ENCODE assay signal across 23 cellular contexts in the genomic region with DNA sequence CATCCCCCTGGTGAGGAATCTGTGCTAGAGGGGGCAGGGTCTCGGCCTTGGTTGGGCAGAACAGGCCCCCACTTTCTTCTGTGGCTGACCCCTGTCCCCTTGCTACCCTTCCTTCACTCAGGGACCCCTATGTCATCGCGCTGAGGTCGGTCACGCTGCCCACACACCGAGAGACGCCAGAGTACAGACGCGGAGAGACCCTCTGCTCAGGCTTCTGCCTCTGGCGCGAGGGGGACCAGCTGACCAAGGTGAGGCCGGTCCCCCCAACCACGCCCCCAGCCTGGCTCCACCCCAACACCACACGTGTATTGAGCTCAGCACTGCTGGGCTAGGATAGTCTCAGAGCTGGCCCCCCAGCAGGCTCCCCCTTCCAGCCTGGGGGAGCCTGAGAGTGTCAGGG. TPM values are rescaled to one million over a fixed set of nuclear protein-coding genes. Genes with fewer than 3 reads are reported as not detected.
DNase-seq lines count a peak whose midpoint lies in the region; ATAC-seq and TF ChIP-seq lines count a peak whose summit lies in the region.
"Had no signal": no experiment of that assay in that cellular context is flagged by ENCODE, and none has a peak within 500 bp of the region (broad histone marks: within the 10 kb centered on the region; RNA-seq: fewer than 3 reads in every experiment).

No MANE protein-coding gene starts in this region.

- H3K4me3 ChIP-seq in BLaER1 (no peak overlapping the region), mucosa of descending colon (no peak overlapping the region), spleen (no peak overlapping the region), GM23248 (no peak overlapping the region), transverse colon (no peak overlapping the region)
- H3K4me3 ChIP-seq: GM12878 had no signal

- H3K9me2 ChIP-seq in GM23248 (ENCODE audit: insufficient read depth): no peaks in the 10 kb centered on the region

- peak; percentile 25 for ATAC-seq in WTC11
- no peak for ATAC-seq in mucosa of descending colon
- ATAC-seq: GM12878 had no signal

- no peak overlapping the region for H3K9ac ChIP-seq in BLaER1
- H3K9ac ChIP-seq in GM23248: no peak overlapping the region

- no peaks in the 10 kb centered on the region for H3K9me3 Mint-ChIP-seq in WTC11
- H3K9me3 Mint-ChIP-seq: CD4-positive, CD25-positive, alpha-beta regulatory T cell; CD8-positive, alpha-beta memory T cell had no signal

- no peaks in the 10 kb centered on the region for H3K9me3 ChIP-seq in BLaER1
- no peaks in the 10 kb centered on the region for H3K9me3 ChIP-seq in mucosa of descending colon
- no peaks in the 10 kb centered on the region for H3K9me3 ChIP-seq in spleen
- H3K9me3 ChIP-seq in GM23248 (ENCODE audit: low read depth): no peaks in the 10 kb centered on the region
- H3K9me3 ChIP-seq in transverse colon: no peaks in the 10 kb centered on the region

- no peaks in the 10 kb centered on the region for H3K27me3 ChIP-seq in BLaER1
- no peaks in the 10 kb centered on the region for H3K27me3 ChIP-seq in spleen (replicated peaks in 1 of 7)
- H3K27me3 ChIP-seq in GM23248 (replicated peaks; ENCODE audit: insufficient read depth): no peaks in the 10 kb centered on the region
- no peaks in the 10 kb centered on the region for H3K27me3 ChIP-seq in transverse colon

- no peak for TF ChIP-seq CTCF in WTC11 (IDR thresholded peaks at IDR 0.05)
- no peak for TF ChIP-seq CTCF in mucosa of descending colon (IDR thresholded peaks at IDR 0.05)
- TF ChIP-seq CTCF in spleen (IDR thresholded peaks at IDR 0.05 in 8 of 11, conservative IDR thresholded peaks at IDR 0.05 in 3 of 11): no peak
- TF ChIP-seq CTCF in transverse colon (IDR thresholded peaks at IDR 0.05): no peak

- CTCF ChIA-PET in WTC11 (lab: Charles Lee): interaction anchor here (1.2 kb wide), 1 partner anchor 193 kb away, joined by 3 read pairs; the partner anchor contains the start of gene TTC22

- no peaks in the 10 kb centered on the region for H3K27me3 Mint-ChIP-seq in WTC11 (ENCODE audit: low read depth)
- H3K27me3 Mint-ChIP-seq: CD4-positive, CD25-positive, alpha-beta regulatory T cell had no signal

- no peaks in the 10 kb centered on the region for H3K36me3 Mint-ChIP-seq in WTC11
- H3K36me3 Mint-ChIP-seq: CD4-positive, CD25-positive, alpha-beta regulatory T cell; CD8-positive, alpha-beta memory T cell had no signal

- POLR2A ChIA-PET in WTC11 (lab: Charles Lee): interaction anchor here (0.6 kb wide), 1 partner anchor 15 kb away, joined by 3 read pairs; no protein-coding TSS in a partner anchor

- H3K4me1 ChIP-seq in BLaER1: peaks cover 39% of the 10 kb centered on the region
- H3K4me1 ChIP-seq in mucosa of descending colon (ENCODE audit: low read depth): no peaks in the 10 kb centered on the region
- H3K4me1 ChIP-seq in spleen: peaks cover 0 to 17% (median 4%) of the 10 kb centered on the region in 6 donors
- no peaks in the 10 kb centered on the region for H3K4me1 ChIP-seq in GM23248 (ENCODE audit: insufficient read depth)
- H3K4me1 ChIP-seq in transverse colon: peaks cover 0 to 15% (median 7%) of the 10 kb centered on the region in 4 donors

- H2AFZ ChIP-seq in GM23248: no peak overlapping the region

- H3K27ac ChIP-seq in BLaER1: no peak overlapping the region
- no peak overlapping the region for H3K27ac ChIP-seq in spleen
- no peak overlapping the region for H3K27ac ChIP-seq in GM23248
- H3K27ac ChIP-seq in transverse colon: no peak overlapping the region
- H3K27ac ChIP-seq: HL-60 had no signal

- intact Hi-C loops in mucosa of descending colon (cut with DNase I, micrococcal nuclease): no loop called here
- intact Hi-C loops in spleen (cut with DNase I; ENCODE audit: low total_unique reads): no loop called here
- intact Hi-C loops in transverse colon (cut with DNase I; ENCODE audit: low total_unique reads): no loop called here

- no peaks in the 10 kb centered on the region for H3F3A ChIP-seq in GM23248 (ENCODE audit: insufficient read depth)

- H3K4me1 Mint-ChIP-seq in WTC11: peaks cover 16% of the 10 kb centered on the region

- H4K20me1 ChIP-seq in BLaER1 (no peaks in the 10 kb centered on the region), GM23248 (ENCODE audit: insufficient read depth) (no peaks in the 10 kb centered on the region)

- in situ Hi-C loops in GM23248 (cut with MboI): no loop called here
- in situ Hi-C loops in transverse colon (cut with MboI; ENCODE audit: low pct_ligation_motif_present in 1 of 4, low pct_unique_long_range_greater_than_20kb in 1 of 4, low sequenced_read_pairs in 3 of 4): no loop called here

- H3K27ac Mint-ChIP-seq in WTC11: no peak overlapping the region
- H3K27ac Mint-ChIP-seq: CD4-positive, CD25-positive, alpha-beta regulatory T cell had no signal

- peak overlapping the region; percentile 50; the same call in 1 of the 2 replicates for H3K4me2 ChIP-seq in BLaER1
- no peak overlapping the region for H3K4me2 ChIP-seq in GM23248 (ENCODE audit: unreplicated experiment)

- H3K36me3 ChIP-seq in BLaER1: no peaks in the 10 kb centered on the region
- H3K36me3 ChIP-seq in mucosa of descending colon (ENCODE audit: low read depth): no peaks in the 10 kb centered on the region
- H3K36me3 ChIP-seq in spleen: no peaks in the 10 kb centered on the region
- H3K36me3 ChIP-seq in GM23248 (ENCODE audit: low read depth): no peaks in the 10 kb centered on the region
- H3K36me3 ChIP-seq in transverse colon: peaks cover 0 to 8% (median 0%) of the 10 kb centered on the region in 4 donors

- no peak for DNase-seq in WTC11 (ENCODE audit: low spot score)
- peak in 2 of 3 donors; percentile 26 to 34 for DNase-seq in mucosa of descending colon
- peak; percentile 47 for DNase-seq in spleen
- DNase-seq in GM23248: no peak
- no peak for DNase-seq in iPS-NIHi11 (ENCODE audit: low spot score)
- DNase-seq in transverse colon: no peak
- DNase-seq: 8988T; C1 segment of cervical spinal cord; CD4-positive, CD25-positive, alpha-beta regulatory T cell; CD8-positive, alpha-beta memory T cell; COR-L47; DMS 273 treated with DMSO at 0.1 percent for 48 hours; DMS53; DND-41; EL; HCEC 1CT had no signal

- H3K79me2 ChIP-seq in GM23248 (ENCODE audit: insufficient read depth): no peaks in the 10 kb centered on the region

- 88 to 95% (median 91%) methylated on average over 14 of the region's 14 CpGs for WGBS in spleen, 5 donors
- WGBS in GM23248 (ENCODE audit: low coverage in 1 of 2, low lambda C conversion rate in 2 of 2, missing lambda C conversion rate in 2 of 2), 2 experiments: 75 to 81% methylated on average over 6 to 14 of the region's 14 CpGs
- 91% methylated on average over 13 of the region's 14 CpGs; no CpG with 5 or more reads in 1 of the 2 donors for whole genome bisulfite sequencing in transverse colon (ENCODE audit: low coverage in 1 of 2), 2 donors

- TF ChIP-seq EP300 in transverse colon (IDR thresholded peaks at IDR 0.05; ENCODE audit: low read depth): no peak

- no peak for TF ChIP-seq POLR2A in spleen (IDR thresholded peaks at IDR 0.05)
- TF ChIP-seq POLR2A in transverse colon (IDR thresholded peaks at IDR 0.05): no peak

- H3K4me3 Mint-ChIP-seq in WTC11: no peak overlapping the region
- H3K4me3 Mint-ChIP-seq: CD4-positive, CD25-positive, alpha-beta regulatory T cell; CD8-positive, alpha-beta memory T cell had no signal

TF ChIP-seq in WTC11, 78 proteins besides CTCF, POLR2A, EP300 and RAD21 (continues in another document):
- TF ChIP-seq GABPB1 (CRISPR knock-in tag; IDR thresholded peaks at IDR 0.05) (no peak), MXD4 (CRISPR knock-in tag; IDR thresholded peaks at IDR 0.05; ENCODE audit: borderline replicate concordance) (no peak), NFE2L1 (CRISPR knock-in tag; IDR thresholded peaks at IDR 0.05) (no peak), ZNF121 (CRISPR knock-in tag; IDR thresholded peaks at IDR 0.05) (no peak), ZNF512 (CRISPR knock-in tag; IDR thresholded peaks at IDR 0.05; ENCODE audit: borderline replicate concordance) (no peak)
- TF ChIP-seq, protein P1, sequence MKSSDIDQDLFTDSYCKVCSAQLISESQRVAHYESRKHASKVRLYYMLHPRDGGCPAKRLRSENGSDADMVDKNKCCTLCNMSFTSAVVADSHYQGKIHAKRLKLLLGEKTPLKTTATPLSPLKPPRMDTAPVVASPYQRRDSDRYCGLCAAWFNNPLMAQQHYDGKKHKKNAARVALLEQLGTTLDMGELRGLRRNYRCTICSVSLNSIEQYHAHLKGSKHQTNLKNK (CRISPR knock-in tag; IDR thresholded peaks at IDR 0.05): no peak

RNA-seq across cellular contexts. Expression of gene FAM151A, which starts 15.5 kb away (rescaled TPM):
- 0.11 TPM in 1 of 3 replicates, not detected in the others for total RNA-seq in WTC11 (2021)
- total RNA-seq in mucosa of descending colon: 10 to 100 TPM in 2 of 3 donors, 1 to 10 TPM in 1; 5.7 to 25.1 (median 19.2) TPM
- total RNA-seq in spleen: 1 to 10 TPM in 1 of 7 donors, under 1 TPM in 5, not detected in 1; 0.70 to 1.2 (median 0.75) TPM
- polyA plus RNA-seq in spleen: 1 to 10 TPM; 2.9 to 4.2 (median 3.8) TPM
- total RNA-seq in GM23248 (2014; rRNA removed; shearing (Covaris generic)): not detected in 2 replicates
- polyA plus RNA-seq in GM23248 (2016; fragmentation: Nextera tagmentation; extraction: Ambion mirVana): 0.09 TPM in 1 of 2 replicates, not detected in the other
- total RNA-seq in transverse colon: 10 to 100 TPM in 1 of 4 donors, 1 to 10 TPM in 3; 1.4 to 28.5 (median 7.1) TPM
- total RNA-seq: A673; CD4-positive, CD25-positive, alpha-beta regulatory T cell; CD8-positive, alpha-beta memory T cell; HT1080 had no signal
- polyA plus RNA-seq: AG04450; CD4-positive, CD25-positive, alpha-beta regulatory T cell; CD8-positive, alpha-beta memory T cell had no signal

RNA-seq across cellular contexts. Expression of gene MROH7, which starts 33.8 kb away (rescaled TPM):
- 0.13 to 0.44 TPM (median 0.41 TPM) in 3 replicates for total RNA-seq in WTC11 (2021)
- 10 to 100 TPM in 2 of 3 donors, 1 to 10 TPM in 1; 8.9 to 39.0 (median 16.6) TPM for total RNA-seq in mucosa of descending colon
- total RNA-seq in spleen: 1 to 10 TPM; 1.1 to 3.6 (median 1.6) TPM
- polyA plus RNA-seq in spleen: 1 to 10 TPM in 1 of 3 donors, under 1 TPM in 2; 0.36 to 1.2 (median 0.58) TPM
- 0.51 and 0.65 TPM in 2 replicates for total RNA-seq in GM23248 (2014; rRNA removed; shearing (Covaris generic))
- polyA plus RNA-seq in GM23248 (2016; fragmentation: Nextera tagmentation; extraction: Ambion mirVana): 0.13 TPM in 1 of 2 replicates, not detected in the other
- 10 to 100 TPM; 16.1 to 69.9 (median 30.5) TPM for total RNA-seq in transverse colon
- total RNA-seq: A673; CD4-positive, CD25-positive, alpha-beta regulatory T cell; CD8-positive, alpha-beta memory T cell; G401; HT1080 had no signal
- polyA plus RNA-seq: AG04450; CD4-positive, CD25-positive, alpha-beta regulatory T cell; CD8-positive, alpha-beta memory T cell; GM12878 had no signal

RNA-seq across cellular contexts. Expression of gene ACOT11, which starts 59.8 kb away (rescaled TPM):
- total RNA-seq in WTC11 (2021) (3.8 to 4.4 TPM (median 4.2 TPM) in 3 replicates), mucosa of descending colon (100 to 1,000 TPM in 1 of 3 donors, 10 to 100 TPM in 2; 54.7 to 122 (median 62.2) TPM), spleen (1 to 10 TPM; 1.5 to 3.2 (median 2.5) TPM), transverse colon (10 to 100 TPM; 70.6 to 79.7 (median 75.3) TPM)
- polyA plus RNA-seq in spleen (under 1 TPM; 0.30 to 0.86 (median 0.52) TPM), GM23248 (2016; fragmentation: Nextera tagmentation; extraction: Ambion mirVana) (3.4 and 3.6 TPM in 2 replicates)
- total RNA-seq in GM23248 (2014; rRNA removed; shearing (Covaris generic)): 3.6 and 4.8 TPM in 2 replicates

Comparison
In these comparisons a context has a peak if more than half of its experiments do, and no peak if none do; other contexts are left out.
1. DNase-seq: peak in mucosa of descending colon (2 of 3) and spleen (single experiment); none in WTC11 (single experiment), GM23248 (single experiment), iPS-NIHi11 (single experiment) and transverse colon (single experiment).